ENCODE assay signal across 8 cellular contexts in the genomic region with DNA sequence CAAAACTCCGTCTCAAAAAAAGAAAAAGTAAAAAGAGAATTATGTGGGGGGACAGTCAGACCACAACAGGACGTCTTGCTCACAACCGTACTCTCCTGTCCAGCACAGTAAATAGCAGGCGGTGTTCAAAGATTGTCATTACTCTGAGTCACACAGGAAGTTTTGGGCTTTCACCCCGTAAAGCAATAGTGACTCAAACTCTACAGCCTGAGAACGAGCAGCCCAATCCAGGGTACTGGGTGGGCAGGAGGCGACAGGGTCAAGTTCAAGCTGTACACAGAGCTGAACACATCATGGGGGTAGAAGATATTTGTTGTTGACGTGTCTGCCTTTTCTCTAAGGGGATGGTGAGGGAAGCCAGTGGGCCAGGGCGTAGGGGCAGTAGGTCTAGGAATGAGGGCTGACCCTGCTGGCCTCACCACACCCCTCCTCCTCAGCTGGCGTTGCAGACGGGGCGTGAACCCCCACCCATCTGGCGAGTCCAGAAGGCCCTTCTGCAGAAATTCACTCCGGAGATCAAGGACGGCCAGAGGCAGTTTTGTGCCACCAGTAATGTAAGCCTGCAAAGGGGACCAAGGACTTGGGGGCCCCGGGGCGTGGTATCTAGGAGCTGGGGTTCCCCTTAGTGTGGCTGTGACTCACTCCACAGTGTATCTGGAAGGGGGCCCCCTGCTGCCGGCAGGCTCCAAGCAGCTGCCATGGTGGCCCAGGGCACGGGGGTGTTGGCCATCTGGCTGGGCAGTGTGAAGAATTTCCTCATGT. TPM values are rescaled to one million over a fixed set of nuclear protein-coding genes. Genes with fewer than 3 reads are reported as not detected.
DNase-seq lines count a peak whose midpoint lies in the region; ATAC-seq and TF ChIP-seq lines count a peak whose summit lies in the region.

No MANE protein-coding gene starts in this region.

- peak overlapping the region; percentile 50; the same call in 1 of the 2 replicates for H2BK120ac ChIP-seq in IMR-90 (ENCODE audit: low read depth, low read length)

- TF ChIP-seq CTCF in CD4-positive, alpha-beta T cell (IDR thresholded peaks at IDR 0.05): no peak
- TF ChIP-seq CTCF in IMR-90 (conservative IDR thresholded peaks at IDR 0.05; ENCODE audit: low read depth, low read length): peak; percentile 27; the same call in 1 of the 2 replicates

- POLR2A ChIA-PET in CD4-positive, alpha-beta T cell (lab: Charles Lee): interaction anchor here (1.3 kb wide), 1 partner anchor 26 kb away, joined by 4 read pairs; the partner anchor contains the start of gene RRAS
- POLR2A ChIA-PET in IMR-90 (lab: Charles Lee; ENCODE audit: unreplicated experiment): interaction anchor here (0.6 kb wide), 1 partner anchor 20 kb away, joined by 3 read pairs; no protein-coding TSS in a partner anchor
- POLR2A ChIA-PET in naive thymus-derived CD4-positive, alpha-beta T cell (lab: Charles Lee): no interaction called here

- 51% methylated on average over 6 of the region's 19 CpGs; no CpG with 5 or more reads in 1 of the 2 experiments for WGBS in IMR-90 (ENCODE audit: extremely low coverage in 2 of 2, insufficient read length in 1 of 2), 2 experiments

- TF ChIP-seq POLR2A in IMR-90 (IDR thresholded peaks at IDR 0.05; ENCODE audit: low read depth, low read length) (no peak), GM18505 (IDR thresholded peaks at IDR 0.05; ENCODE audit: borderline replicate concordance, extremely low read depth, insufficient read depth, insufficient read length) (no peak)

- peaks cover 16% of the 10 kb centered on the region for H3K4me1 ChIP-seq in IMR-90 (ENCODE audit: control insufficient read depth, insufficient read depth, low read length)
- H3K4me1 ChIP-seq in naive thymus-derived CD4-positive, alpha-beta T cell (ENCODE audit: control insufficient read depth in 2 of 2, insufficient read depth in 2 of 2, low read length in 2 of 2): no peaks in the 10 kb centered on the region

- peaks cover 8% of the 10 kb centered on the region for H3K4me1 Mint-ChIP-seq in CD4-positive, alpha-beta T cell (ENCODE audit: low read depth)
- H3K4me1 Mint-ChIP-seq in naive thymus-derived CD4-positive, alpha-beta T cell: peaks cover 3 to 23% (median 14%) of the 10 kb centered on the region in 7 donors

- H3K27me3 ChIP-seq in CD4-positive, alpha-beta T cell (ENCODE audit: control insufficient read depth, insufficient read depth, low read length): no peaks in the 10 kb centered on the region
- no peaks in the 10 kb centered on the region for H3K27me3 ChIP-seq in IMR-90 (ENCODE audit: control insufficient read depth, insufficient read depth, low read length)
- H3K27me3 ChIP-seq in naive thymus-derived CD4-positive, alpha-beta T cell (ENCODE audit: control insufficient read depth in 2 of 2, insufficient read depth in 2 of 2, low read length in 2 of 2): no peaks in the 10 kb centered on the region

- peak overlapping the region; percentile 3; the same call in 1 of the 2 replicates for H3K18ac ChIP-seq in IMR-90 (ENCODE audit: low read depth, low read length)

- H3K4me3 Mint-ChIP-seq in CD4-positive, alpha-beta T cell: no peak overlapping the region
- H3K4me3 Mint-ChIP-seq in naive thymus-derived CD4-positive, alpha-beta T cell: peak overlapping the region in 1 of 10 donors; percentile 32

- ATAC-seq in CD4-positive, alpha-beta T cell (ENCODE audit: poor library complexity): no peak
- ATAC-seq in IMR-90 (ENCODE audit: low read depth): peak; percentile 91
- ATAC-seq in naive thymus-derived CD4-positive, alpha-beta T cell: peak; percentile 71
- no peak for ATAC-seq in GM21423 (IDR thresholded peaks at IDR 0.05; ENCODE audit: unreplicated experiment)
- no peak for ATAC-seq in GM18505 (IDR thresholded peaks at IDR 0.05; ENCODE audit: unreplicated experiment)
- no peak for ATAC-seq in GM21737 (IDR thresholded peaks at IDR 0.05; ENCODE audit: unreplicated experiment)
- ATAC-seq in HG03280 (IDR thresholded peaks at IDR 0.05; ENCODE audit: unreplicated experiment): no peak

- no peak overlapping the region for H3K4me3 ChIP-seq in IMR-90 (ENCODE audit: insufficient read depth, low read depth, low read length)
- no peak overlapping the region for H3K4me3 ChIP-seq in naive thymus-derived CD4-positive, alpha-beta T cell (ENCODE audit: low read length)

- no peak overlapping the region for H3K27ac ChIP-seq in CD4-positive, alpha-beta T cell (ENCODE audit: low read depth, low read length)
- peak overlapping the region; percentile 45 for H3K27ac ChIP-seq in IMR-90 (ENCODE audit: insufficient read depth, low read length)
- H3K27ac ChIP-seq in naive thymus-derived CD4-positive, alpha-beta T cell (ENCODE audit: low read depth, low read length): no peak overlapping the region

- peak overlapping the region; percentile 84 for H3K4ac ChIP-seq in IMR-90 (ENCODE audit: low read depth, low read length)

- H2BK5ac ChIP-seq in IMR-90 (ENCODE audit: low read depth, low read length, poor library complexity, severe bottlenecking): peak overlapping the region; percentile 79

- H3K27me3 Mint-ChIP-seq in CD4-positive, alpha-beta T cell: no peaks in the 10 kb centered on the region
- no peaks in the 10 kb centered on the region for H3K27me3 Mint-ChIP-seq in naive thymus-derived CD4-positive, alpha-beta T cell

- H3K56ac ChIP-seq in IMR-90 (ENCODE audit: extremely low read depth, insufficient read depth, low read length): no peak overlapping the region

- TF ChIP-seq RAD21 in IMR-90 (IDR thresholded peaks at IDR 0.05; ENCODE audit: low read length): 0 out of 2 replicates have a peak, but pooled peaks have one; percentile 17

- peak overlapping the region; percentile 73 for H3K27ac Mint-ChIP-seq in CD4-positive, alpha-beta T cell
- peak overlapping the region in 7 of 9 donors; percentile 3 to 81 (median 64) for H3K27ac Mint-ChIP-seq in naive thymus-derived CD4-positive, alpha-beta T cell

- peak overlapping the region; percentile 4; the same call in 1 of the 2 replicates for H4K5ac ChIP-seq in IMR-90 (ENCODE audit: low read depth, low read length)

- peak overlapping the region; percentile 43; the same call in 1 of the 2 replicates for H3K23ac ChIP-seq in IMR-90 (ENCODE audit: low read depth, low read length)

- dilution Hi-C loops in IMR-90 (cut with HindIII; ENCODE audit: low sequenced_read_pairs, unreplicated experiment): no loop called here

- peaks cover 81% of the 10 kb centered on the region for H3K36me3 Mint-ChIP-seq in CD4-positive, alpha-beta T cell (ENCODE audit: low read depth)
- H3K36me3 Mint-ChIP-seq in naive thymus-derived CD4-positive, alpha-beta T cell: peaks cover 5 to 41% (median 31%) of the 10 kb centered on the region in 5 donors

- H2BK20ac ChIP-seq in IMR-90 (ENCODE audit: low read depth, low read length): 0 out of 2 replicates have a peak overlapping the region, but pooled peaks have one; percentile 12

- H4K20me1 ChIP-seq in IMR-90 (ENCODE audit: insufficient read depth, low read length): peaks cover 31% of the 10 kb centered on the region

- no peaks in the 10 kb centered on the region for H3K9me3 Mint-ChIP-seq in CD4-positive, alpha-beta T cell
- H3K9me3 Mint-ChIP-seq in naive thymus-derived CD4-positive, alpha-beta T cell: peaks cover 0 to 1% (median 0%) of the 10 kb centered on the region in 11 donors

- H4K8ac ChIP-seq in IMR-90 (ENCODE audit: low read depth in 2 of 2, low read length in 2 of 2): peak overlapping the region in 1 of 2 experiments; percentile 70; a peak in 2 of 4 replicates

- no TSS peak for BruUV-seq in IMR-90 (replicated peaks; lab: Mats Ljungman, UMichigan)

- no peak overlapping the region for H3K9ac ChIP-seq in IMR-90 (ENCODE audit: low read depth, low read length)

- peaks cover 10% of the 10 kb centered on the region for H3K9me1 ChIP-seq in IMR-90 (ENCODE audit: insufficient read depth, low read length)

- no peaks in the 10 kb centered on the region for H3K9me3 ChIP-seq in CD4-positive, alpha-beta T cell (ENCODE audit: control insufficient read depth, low read length)
- no peaks in the 10 kb centered on the region for H3K9me3 ChIP-seq in IMR-90 (ENCODE audit: control insufficient read depth, insufficient read depth, low read length)
- peaks cover 0 to 11% (median 0%) of the 10 kb centered on the region in 3 experiments for H3K9me3 ChIP-seq in naive thymus-derived CD4-positive, alpha-beta T cell (ENCODE audit: control insufficient read depth in 2 of 3, low read length in 3 of 3)

- peak overlapping the region; percentile 75 for H2AK5ac ChIP-seq in IMR-90 (ENCODE audit: low read depth, low read length)

- H2AK9ac ChIP-seq in IMR-90 (replicated peaks; ENCODE audit: low read depth, low read length, poor library complexity): peak overlapping the region; percentile 86

- in situ Hi-C loops in IMR-90 (cut with MboI; ENCODE audit: low sequenced_read_pairs): no loop called here

- intact Hi-C loops in CD4-positive, alpha-beta T cell (cut with DNase I, micrococcal nuclease): no loop called here
- intact Hi-C loops in IMR-90 (cut with micrococcal nuclease): no loop called here
- intact Hi-C loops in naive thymus-derived CD4-positive, alpha-beta T cell (cut with micrococcal nuclease): no loop called here

- H2AFZ ChIP-seq in IMR-90 (replicated peaks; ENCODE audit: low read length, poor library complexity): peak overlapping the region; percentile 38

- peaks cover 37 to 79% of the 10 kb centered on the region in 2 experiments for H3K79me1 ChIP-seq in IMR-90 (ENCODE audit: low read depth in 1 of 2, low read length in 2 of 2)

- H4K91ac ChIP-seq in IMR-90 (ENCODE audit: insufficient read depth, low read depth, low read length): peak overlapping the region; percentile 7; the same call in 1 of the 2 replicates

- peak overlapping the region; percentile 21; the same call in 1 of the 2 replicates for H3K14ac ChIP-seq in IMR-90 (replicated peaks; ENCODE audit: low read depth, low read length)

- CTCF ChIA-PET in CD4-positive, alpha-beta T cell (lab: Charles Lee): no interaction called here
- CTCF ChIA-PET in IMR-90 (lab: Yijun Ruan, JAX): no interaction called here
- CTCF ChIA-PET in naive thymus-derived CD4-positive, alpha-beta T cell (lab: Charles Lee): no interaction called here

- peaks cover 42% of the 10 kb centered on the region for H3K36me3 ChIP-seq in IMR-90 (ENCODE audit: control insufficient read depth, insufficient read depth, low read length)
- peaks cover 14 to 85% (median 14%) of the 10 kb centered on the region in 3 experiments for H3K36me3 ChIP-seq in naive thymus-derived CD4-positive, alpha-beta T cell (ENCODE audit: control insufficient read depth in 2 of 3, insufficient read depth in 3 of 3, low read length in 3 of 3)

- H2BK15ac ChIP-seq in IMR-90 (ENCODE audit: low read depth, low read length): no peak overlapping the region; the same call in 2 of the 3 replicates

- H3K4me2 ChIP-seq in IMR-90 (ENCODE audit: low read depth, low read length): peak overlapping the region; percentile 16; the same call in 1 of the 2 replicates

- no peak for DNase-seq in CD4-positive, alpha-beta T cell
- DNase-seq in IMR-90: peak; percentile 91
- peak; percentile 71 for DNase-seq in astrocyte of the hippocampus (ENCODE audit: low read depth, low spot score)
- DNase-seq in naive thymus-derived CD4-positive, alpha-beta T cell: no peak

RNA-seq across cellular contexts. Expression of gene PRR12, which starts 23.3 kb away (rescaled TPM):
- total RNA-seq in CD4-positive, alpha-beta T cell: 10 to 100 TPM; 41.7 to 42.2 TPM
- total RNA-seq in IMR-90 (2012; rRNA removed): 0.28 and 0.36 TPM in 2 replicates
- polyA plus RNA-seq in IMR-90 (2012; rRNA removed): 4.0 and 4.1 TPM in 2 replicates
- polyA plus RNA-seq in IMR-90 (2012; cell fraction: cytosol; rRNA removed): 3.8 and 3.9 TPM in 2 replicates
- polyA plus RNA-seq in IMR-90 (2012; cell fraction: nucleus; rRNA removed; ENCODE audit: low replicate concordance): 5.8 and 9.9 TPM in 2 replicates
- total RNA-seq in naive thymus-derived CD4-positive, alpha-beta T cell: 10 to 100 TPM; 45.6 to 69.4 (median 60.0) TPM
- polyA plus RNA-seq in naive thymus-derived CD4-positive, alpha-beta T cell: under 1 TPM; 0.25 to 0.74 TPM

RNA-seq across cellular contexts. Expression of gene RRAS, which starts 25.7 kb away (rescaled TPM):
- 1 to 10 TPM; 4.2 to 4.7 TPM for total RNA-seq in CD4-positive, alpha-beta T cell
- total RNA-seq in IMR-90 (2012; rRNA removed): 50.2 and 50.5 TPM in 2 replicates
- polyA plus RNA-seq in IMR-90 (2012; rRNA removed): 241 and 267 TPM in 2 replicates
- polyA plus RNA-seq in IMR-90 (2012; cell fraction: cytosol; rRNA removed): 277 and 456 TPM in 2 replicates
- polyA plus RNA-seq in IMR-90 (2012; cell fraction: nucleus; rRNA removed; ENCODE audit: low replicate concordance): 108 and 251 TPM in 2 replicates
- 10 to 100 TPM; 11.0 to 18.6 (median 13.8) TPM for total RNA-seq in naive thymus-derived CD4-positive, alpha-beta T cell
- 10 to 100 TPM; 31.8 to 37.0 TPM for polyA plus RNA-seq in naive thymus-derived CD4-positive, alpha-beta T cell

RNA-seq across cellular contexts. Expression of gene SCAF1, which starts 27.7 kb away (rescaled TPM):
- 10 to 100 TPM; 30.6 to 34.8 TPM for total RNA-seq in CD4-positive, alpha-beta T cell
- total RNA-seq in IMR-90 (2012; rRNA removed): 2.2 and 3.1 TPM in 2 replicates
- 14.6 and 14.8 TPM in 2 replicates for polyA plus RNA-seq in IMR-90 (2012; rRNA removed)
- 22.4 and 28.7 TPM in 2 replicates for polyA plus RNA-seq in IMR-90 (2012; cell fraction: cytosol; rRNA removed)
- 29.5 and 60.4 TPM in 2 replicates for polyA plus RNA-seq in IMR-90 (2012; cell fraction: nucleus; rRNA removed; ENCODE audit: low replicate concordance)
- 10 to 100 TPM; 35.0 to 74.9 (median 48.8) TPM for total RNA-seq in naive thymus-derived CD4-positive, alpha-beta T cell
- 1 to 10 TPM; 1.4 to 3.7 TPM for polyA plus RNA-seq in naive thymus-derived CD4-positive, alpha-beta T cell

RNA-seq across cellular contexts. Expression of gene PRRG2, which starts 33.2 kb away (rescaled TPM):
- under 1 TPM; 0.49 to 0.78 TPM for total RNA-seq in CD4-positive, alpha-beta T cell
- total RNA-seq in IMR-90 (2012; rRNA removed): under 0.01 and 0.54 TPM in 2 replicates
- polyA plus RNA-seq in IMR-90 (2012; rRNA removed): 0.14 and 0.52 TPM in 2 replicates
- polyA plus RNA-seq in IMR-90 (2012; cell fraction: cytosol; rRNA removed): 0.13 and 0.25 TPM in 2 replicates
- polyA plus RNA-seq in IMR-90 (2012; cell fraction: nucleus; rRNA removed; ENCODE audit: low replicate concordance): 0.15 and 0.25 TPM in 2 replicates
- total RNA-seq in naive thymus-derived CD4-positive, alpha-beta T cell: 1 to 10 TPM in 2 of 5 experiments, under 1 TPM in 3; 0.44 to 2.9 (median 0.58) TPM
- under 1 TPM in 1 of 2 donors, not detected in 1; 0.30 TPM for polyA plus RNA-seq in naive thymus-derived CD4-positive, alpha-beta T cell

RNA-seq across cellular contexts. Expression of gene NOSIP, which starts 33.9 kb away (rescaled TPM):
- 100 to 1,000 TPM; 202 to 203 TPM for total RNA-seq in CD4-positive, alpha-beta T cell
- total RNA-seq in IMR-90 (2012; rRNA removed): 118 and 130 TPM in 2 replicates
- polyA plus RNA-seq in IMR-90 (2012; rRNA removed): 138 and 164 TPM in 2 replicates
- 60.4 and 106 TPM in 2 replicates for polyA plus RNA-seq in IMR-90 (2012; cell fraction: cytosol; rRNA removed)
- 69.7 and 147 TPM in 2 replicates for polyA plus RNA-seq in IMR-90 (2012; cell fraction: nucleus; rRNA removed; ENCODE audit: low replicate concordance)
- total RNA-seq in naive thymus-derived CD4-positive, alpha-beta T cell: 100 to 1,000 TPM; 222 to 267 (median 228) TPM
- polyA plus RNA-seq in naive thymus-derived CD4-positive, alpha-beta T cell: 1,000 to 10,000 TPM in 1 of 2 donors, 100 to 1,000 TPM in 1; 933 to 1,232 TPM

Comparison
In these comparisons a context has a peak if more than half of its experiments do, and no peak if none do; other contexts are left out.
1. ATAC-seq: peak in IMR-90 (single experiment) and naive thymus-derived CD4-positive, alpha-beta T cell (single experiment); none in CD4-positive, alpha-beta T cell (single experiment), GM21423 (single experiment), GM18505 (single experiment), GM21737 (single experiment) and HG03280 (single experiment).
2. DNase-seq: peak in IMR-90 (single experiment) and astrocyte of the hippocampus (single experiment); none in CD4-positive, alpha-beta T cell (0 of 10) and naive thymus-derived CD4-positive, alpha-beta T cell (0 of 9).
3. RNA of gene PRR12, which starts 23.3 kb away (total RNA-seq): 45.6 to 69.4 TPM in naive thymus-derived CD4-positive, alpha-beta T cell and 41.7 to 42.2 TPM in CD4-positive, alpha-beta T cell; 0.28 to 0.36 TPM in IMR-90; every median in the first group is over 10 times any median in the second.